8 cellular contexts compared by ENCODE assay signal in genomic region chr20:8019178-8019997, GRCh38. TPM values are rescaled to one million over a fixed set of nuclear protein-coding genes. Genes with fewer than 3 reads are reported as not detected.
DNase-seq lines count a peak whose midpoint lies in the region; ATAC-seq and TF ChIP-seq lines count a peak whose summit lies in the region.

A gene with protein sequence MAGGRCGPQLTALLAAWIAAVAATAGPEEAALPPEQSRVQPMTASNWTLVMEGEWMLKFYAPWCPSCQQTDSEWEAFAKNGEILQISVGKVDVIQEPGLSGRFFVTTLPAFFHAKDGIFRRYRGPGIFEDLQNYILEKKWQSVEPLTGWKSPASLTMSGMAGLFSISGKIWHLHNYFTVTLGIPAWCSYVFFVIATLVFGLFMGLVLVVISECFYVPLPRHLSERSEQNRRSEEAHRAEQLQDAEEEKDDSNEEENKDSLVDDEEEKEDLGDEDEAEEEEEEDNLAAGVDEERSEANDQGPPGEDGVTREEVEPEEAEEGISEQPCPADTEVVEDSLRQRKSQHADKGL (minus strand): TSS chr20:8019761. CDS start chr20:8019613, 148 bp downstream.

- H3K36me3 ChIP-seq in right atrium auricular region (no peaks in the 10 kb centered on the region), vagina (no peaks in the 10 kb centered on the region)

- intact Hi-C loops in vagina (cut with DNase I): no loop called here

- DNase-seq in NCI-H146 treated with DMSO at 0.1 percent for 48 hours (lab: John Stamatoyannopoulos, UW; ENCODE audit: unreplicated experiment) (peak; percentile 98), T-helper 2 cell (peak; percentile 77 to 94 (median 86)), anterior cingulate cortex (lab: John Stamatoyannopoulos, UW) (peak; percentile 48 to 97 (median 86)), right atrium auricular region (ENCODE audit: low spot score) (peak; percentile 99), putamen (ENCODE audit: low spot score) (peak; percentile 90), vagina (ENCODE audit: extremely low spot score in 2 of 2) (peak in 1 of 2 donors; percentile 95)

- TF ChIP-seq POLR2A in GM15510 (IDR thresholded peaks at IDR 0.05; ENCODE audit: borderline replicate concordance, extremely low read depth, insufficient read length) (peak; percentile 84), vagina (IDR thresholded peaks at IDR 0.05) (peak in 1 of 2 donors; percentile 94)

- H3K4me1 ChIP-seq in right atrium auricular region (peaks cover 0 to 32% of the 10 kb centered on the region in 2 donors), vagina (peaks cover 18% of the 10 kb centered on the region)

- H3K9me3 ChIP-seq in right atrium auricular region (no peaks in the 10 kb centered on the region), vagina (no peaks in the 10 kb centered on the region)

- peak within 1 kb of the TSS; percentile 83 to 92 for H3K4me3 ChIP-seq in right atrium auricular region
- peak within 1 kb of the TSS; percentile 67 to 89 for H3K4me3 ChIP-seq in vagina

- peak; percentile 87 for ATAC-seq in HG02884 (IDR thresholded peaks at IDR 0.05; ENCODE audit: unreplicated experiment)

- TF ChIP-seq CTCF in right atrium auricular region (IDR thresholded peaks at IDR 0.05) (peak; percentile 22 to 56), vagina (IDR thresholded peaks at IDR 0.05) (peak in 1 of 3 experiments; percentile 29)

- peak within 1 kb of the TSS; percentile 97 to 100 for H3K27ac ChIP-seq in right atrium auricular region
- H3K27ac ChIP-seq in vagina: peak within 1 kb of the TSS; percentile 96

- no peaks in the 10 kb centered on the region for H3K27me3 ChIP-seq in right atrium auricular region
- H3K27me3 ChIP-seq in vagina: no peaks in the 10 kb centered on the region

RNA-seq across cellular contexts. Expression of the gene that starts here (rescaled TPM):
- total RNA-seq in right atrium auricular region (100 to 1,000 TPM in 1 of 2 donors, 10 to 100 TPM in 1; 90.4 to 191 TPM), vagina (33.9 TPM)
